ENCODE assay signal across 8 cellular contexts in genomic region chr6:30626484-30627366, GRCh38. TPM values are rescaled to one million over a fixed set of nuclear protein-coding genes. Genes with fewer than 3 reads are reported as not detected.
DNase-seq lines count a peak whose midpoint lies in the region; ATAC-seq, FAIRE-seq and TF ChIP-seq lines count a peak whose summit lies in the region.

Gene ATAT1 (plus strand): TSS chr6:30626874.

- no peak for FAIRE-seq in frontal cortex (lab: Jason Lieb, UNC)

- ATAC-seq in GM21723 (IDR thresholded peaks at IDR 0.05; ENCODE audit: unreplicated experiment) = peak; percentile 79

- TF ChIP-seq CTCF in LNCaP clone FGC (IDR thresholded peaks at IDR 0.05; ENCODE audit: control insufficient read depth, extremely low read depth, insufficient read depth) (0 out of 2 replicates have a peak, but pooled peaks have one; percentile 21), neutrophil (IDR thresholded peaks at IDR 0.05) (peak; percentile 33)

- peak within 1 kb of the TSS; percentile 88 for H3K27ac ChIP-seq in neutrophil
- peak within 1 kb of the TSS; percentile 98 for H3K27ac ChIP-seq in substantia nigra (ENCODE audit: low read depth, low read length, poor library complexity, severe bottlenecking)

- H3K4me3 ChIP-seq in LNCaP clone FGC (ENCODE audit: low read depth, low read length) (peak within 1 kb of the TSS; percentile 83), neutrophil (ENCODE audit: low read depth in 1 of 2, low read length in 1 of 2) (peak within 1 kb of the TSS; percentile 74)

- peak; percentile 61 for DNase-seq in DMS 273 treated with DMSO at 0.1 percent for 48 hours (lab: John Stamatoyannopoulos, UW)
- DNase-seq in LNCaP clone FGC (ENCODE audit: low read depth) = no peak
- DNase-seq in SIG-M5 treated with dmso at 0.1 percent for 504 hours (lab: John Stamatoyannopoulos, UW; ENCODE audit: unreplicated experiment) = peak; percentile 80
- DNase-seq in activated naive CD4-positive, alpha-beta T cell treated with Interleukin-2 at 50 U/mL for 16 hours = peak; percentile 90
- peak; percentile 74 to 93 for DNase-seq in frontal cortex (ENCODE audit: low spot score in 2 of 2)
- DNase-seq in substantia nigra (lab: John Stamatoyannopoulos, UW) = peak; percentile 36 to 96 (median 86)

- H3K4me1 ChIP-seq in neutrophil (ENCODE audit: control insufficient read depth in 1 of 2, insufficient read depth in 1 of 2, low read depth in 1 of 2, low read length in 1 of 2) = peaks cover 20 to 36% of the 10 kb centered on the region in 2 experiments

- H3K36me3 ChIP-seq in neutrophil = no peaks in the 10 kb centered on the region

- no peaks in the 10 kb centered on the region for H3K27me3 ChIP-seq in neutrophil

- no peaks in the 10 kb centered on the region for H3K9me3 ChIP-seq in neutrophil

RNA-seq across cellular contexts. Expression of gene ATAT1, which starts in this region (rescaled TPM):
- 40.4 TPM for total RNA-seq in frontal cortex
